Comparison of ENCODE assay signal across 2 cellular contexts in genomic region chr19:55386515-55386947, GRCh38.
TF ChIP-seq lines count a peak whose summit lies in the region.

No MANE protein-coding gene starts in this region.

TF ChIP-seq in SK-N-SH, 30 proteins besides CTCF, POLR2A, EP300 and RAD21 (continued from another document):
- peak; percentile 23; the same call in 1 of the 2 replicates for TF ChIP-seq MAX (IDR thresholded peaks at IDR 0.05; ENCODE audit: low read depth)
- TF ChIP-seq, protein P1, sequence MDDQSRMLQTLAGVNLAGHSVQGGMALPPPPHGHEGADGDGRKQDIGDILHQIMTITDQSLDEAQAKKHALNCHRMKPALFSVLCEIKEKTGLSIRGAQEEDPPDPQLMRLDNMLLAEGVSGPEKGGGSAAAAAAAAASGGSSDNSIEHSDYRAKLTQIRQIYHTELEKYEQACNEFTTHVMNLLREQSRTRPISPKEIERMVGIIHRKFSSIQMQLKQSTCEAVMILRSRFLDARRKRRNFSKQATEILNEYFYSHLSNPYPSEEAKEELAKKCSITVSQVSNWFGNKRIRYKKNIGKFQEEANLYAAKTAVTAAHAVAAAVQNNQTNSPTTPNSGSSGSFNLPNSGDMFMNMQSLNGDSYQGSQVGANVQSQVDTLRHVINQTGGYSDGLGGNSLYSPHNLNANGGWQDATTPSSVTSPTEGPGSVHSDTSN (IDR thresholded peaks at IDR 0.05) = 0 out of 2 replicates have a peak, but pooled peaks have one; percentile 4
TF ChIP-seq in SK-N-SH: peak in this region for 3.

TF ChIP-seq in SK-N-SH treated with all-trans-retinoic acid at 6 μM for 48 hours, 23 proteins besides CTCF, POLR2A, EP300 and RAD21 (continued from another document):
- TF ChIP-seq TSHZ2 (CRISPR knock-in tag; IDR thresholded peaks at IDR 0.05) (no peak), ZC3H10 (CRISPR knock-in tag; IDR thresholded peaks at IDR 0.05) (no peak), TOX (CRISPR knock-in tag; IDR thresholded peaks at IDR 0.05; ENCODE audit: borderline replicate concordance) (no peak)
TF ChIP-seq in SK-N-SH treated with all-trans-retinoic acid at 6 μM for 48 hours: peak in this region for 0.
